3 cellular contexts compared by ENCODE assay signal in the genomic region with DNA sequence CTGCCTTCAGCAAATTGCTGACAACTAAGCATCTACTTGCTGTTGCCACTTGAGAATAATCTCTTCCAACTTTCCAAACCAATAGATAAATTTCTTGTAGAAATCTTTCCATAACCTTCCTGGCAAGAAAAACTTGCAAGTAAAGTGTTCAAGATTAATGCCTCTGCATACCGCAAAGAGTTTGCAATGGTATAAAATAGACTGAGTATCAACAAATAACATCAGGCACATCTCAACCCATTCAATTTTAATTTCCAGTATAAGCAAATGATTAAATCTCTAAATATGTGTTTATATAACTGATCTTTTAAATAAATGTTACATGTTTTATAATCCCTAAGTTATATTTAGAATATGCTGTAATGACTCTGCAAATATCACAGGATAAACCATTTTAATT.
"Had no signal": no experiment of that assay in that cellular context is flagged by ENCODE, and none has a peak within 500 bp of the region (broad histone marks: within the 10 kb centered on the region; RNA-seq: fewer than 3 reads in every experiment).

No MANE protein-coding gene starts in this region.

- DNase-seq: GDM1, GF-D8 had no signal

- ATAC-seq: GM12878 had no signal

- H3K4me3 ChIP-seq: GM12878 had no signal
